ENCODE assay signal across 8 cellular contexts in genomic region chr2:175574069-175574468, GRCh38.
"Had no signal": no experiment of that assay in that cellular context is flagged by ENCODE, and none has a peak within 500 bp of the region (broad histone marks: within the 10 kb centered on the region; RNA-seq: fewer than 3 reads in every experiment).

No MANE protein-coding gene starts in this region.

- H3K9ac ChIP-seq: GM23248 had no signal

- H3K9me3 ChIP-seq: HAP-1 had no signal

- DNase-seq: GM23248, GOT3, H7, H9, HCEC 1CT, HFFc6 had no signal

- H3K27ac ChIP-seq: GM23248 had no signal

- H3K4me3 ChIP-seq: GM23248, GM23338, HAP-1 had no signal

- H3K4me1 ChIP-seq: HAP-1 had no signal

- H2AFZ ChIP-seq: GM23248, GM23338 had no signal

- H3K4me2 ChIP-seq: GM23338 had no signal

- H3K36me3 ChIP-seq: HAP-1 had no signal
